8 cellular contexts compared by ENCODE assay signal in the genomic region with DNA sequence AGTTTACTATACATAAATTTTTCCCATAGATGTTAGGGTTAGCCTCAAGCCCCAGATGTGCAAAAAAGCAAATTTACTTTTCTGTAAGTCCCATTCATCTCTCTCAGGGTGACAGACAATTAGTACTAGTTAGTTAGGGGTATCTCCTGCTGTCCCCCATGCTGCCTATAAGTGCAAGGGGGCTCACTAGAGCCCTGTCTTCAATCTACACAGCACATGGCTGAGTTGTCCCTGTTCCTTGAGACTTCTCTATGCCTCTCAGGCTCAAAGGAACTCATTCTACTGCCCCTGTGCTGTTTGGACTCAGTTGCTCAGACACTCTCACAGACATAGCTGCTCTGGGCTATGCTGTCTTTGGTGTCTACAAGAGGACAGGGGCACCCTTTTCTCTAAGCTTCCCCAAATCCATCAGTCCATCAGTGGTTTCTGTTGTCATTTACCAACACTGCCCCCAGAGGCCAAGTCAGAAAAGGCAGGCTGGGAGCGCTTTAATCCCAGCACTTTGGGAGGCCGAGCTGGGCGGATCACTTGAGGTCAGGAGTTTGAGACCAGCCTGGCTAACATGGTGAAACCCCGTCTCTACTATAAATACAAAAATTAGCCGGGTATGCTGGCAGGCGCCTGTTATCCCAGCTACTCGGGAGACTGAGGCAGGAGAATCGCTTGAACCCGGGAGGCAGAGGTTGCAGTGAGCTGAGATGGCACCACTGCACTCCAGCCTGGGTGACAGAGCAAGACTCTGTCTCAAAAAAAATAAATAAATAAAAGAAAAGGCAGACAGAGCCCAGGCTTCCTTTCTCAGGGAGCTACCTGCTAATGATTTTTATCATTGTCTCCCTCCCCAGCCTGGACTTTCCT. TPM values are rescaled to one million over a fixed set of nuclear protein-coding genes. Genes with fewer than 3 reads are reported as not detected.
A peak's percentile ranks its signal among the peaks of the same experiment; 100 is the strongest.
DNase-seq lines count a peak whose midpoint lies in the region; ATAC-seq and TF ChIP-seq lines count a peak whose summit lies in the region.

No MANE protein-coding gene starts in this region.

- TF ChIP-seq CTCF in GM12873 (IDR thresholded peaks at IDR 0.05; ENCODE audit: insufficient read depth, low read depth, low read length, missing control alignments), result peak; percentile 72
- peak in 2 of 3 experiments; percentile 36 to 58 for TF ChIP-seq CTCF in ascending aorta (IDR thresholded peaks at IDR 0.05)

- DNase-seq in SK-MEL-5 (ENCODE audit: low read depth, low spot score) (peak; percentile 72), ascending aorta (ENCODE audit: low spot score in 2 of 2) (peak in 1 of 2 donors; percentile 64), kidney tubule cell (ENCODE audit: low spot score) (peak; percentile 26)
- DNase-seq in stimulated activated CD8-positive, alpha-beta memory T cell treated with anti-CD3 and anti-CD28 coated beads, Interleukin-15, amount 100 ng/mL, for 4 hours (ENCODE audit: low read depth in 2 of 2), result peak; percentile 1 to 3

- no peak for TF ChIP-seq POLR2A in GM18505 (IDR thresholded peaks at IDR 0.05; ENCODE audit: borderline replicate concordance, extremely low read depth, insufficient read depth, insufficient read length)

- no peaks in the 10 kb centered on the region for H3K27me3 ChIP-seq in ascending aorta

- in situ Hi-C loops in SK-MEL-5 (cut with HindIII; ENCODE audit: low pct_unique_long_range_greater_than_20kb, low sequenced_read_pairs), result no loop called here

- H3K4me3 ChIP-seq in ascending aorta, result no peak overlapping the region

- no peaks in the 10 kb centered on the region for H3K4me1 ChIP-seq in ascending aorta

- no peak overlapping the region for H3K27ac ChIP-seq in ascending aorta

- H3K9me3 ChIP-seq in ascending aorta, result no peaks in the 10 kb centered on the region

- intact Hi-C loops in ascending aorta (cut with DNase I), result no loop called here

- ATAC-seq in HG02970 (IDR thresholded peaks at IDR 0.05; ENCODE audit: low FRiP score, unreplicated experiment) (peak; percentile 65), GM19455 (IDR thresholded peaks at IDR 0.05; ENCODE audit: unreplicated experiment) (no peak), GM18505 (IDR thresholded peaks at IDR 0.05; ENCODE audit: unreplicated experiment) (no peak)

- H3K36me3 ChIP-seq in ascending aorta, result no peaks in the 10 kb centered on the region

RNA-seq across cellular contexts. Expression of a gene that starts 31.4 kb away (rescaled TPM):
- 11.3 and 16.4 TPM in 2 replicates for total RNA-seq in SK-MEL-5 (2014; rRNA removed; shearing (Covaris generic))
- 9.0 and 15.2 TPM in 2 replicates for polyA plus RNA-seq in SK-MEL-5 (2015; cell fraction: cytosol; rRNA removed)
- 7.5 and 16.9 TPM in 2 replicates for polyA plus RNA-seq in SK-MEL-5 (2015; cell fraction: nucleus; rRNA removed)
- 0.21 TPM for total RNA-seq in ascending aorta

Comparison
In these comparisons a context has a peak if more than half of its experiments do, and no peak if none do; other contexts are left out.
1. RNA of a gene that starts 31.4 kb away (total RNA-seq): 11.3 to 16.4 TPM in SK-MEL-5; 0.21 TPM in ascending aorta (single experiment); every median in the first group is over 10 times any median in the second.